18 cellular contexts compared by ENCODE assay signal in genomic region chr19:58084596-58085347, GRCh38. TPM values are rescaled to one million over a fixed set of nuclear protein-coding genes. Genes with fewer than 3 reads are reported as not detected.
DNase-seq lines count a peak whose midpoint lies in the region; ATAC-seq and TF ChIP-seq lines count a peak whose summit lies in the region.
"Had no signal": no experiment of that assay in that cellular context is flagged by ENCODE, and none has a peak within 500 bp of the region (broad histone marks: within the 10 kb centered on the region; RNA-seq: fewer than 3 reads in every experiment).

No MANE protein-coding gene starts in this region.

- no peaks in the 10 kb centered on the region for H3K27me3 ChIP-seq in lower lobe of right lung (ENCODE audit: low read depth)

- H3K27ac ChIP-seq in HEK293 (ENCODE audit: extremely low read depth, low read depth, low read length) (no peak overlapping the region), lower lobe of right lung (no peak overlapping the region)
- H3K27ac ChIP-seq: GM23248 had no signal

- no peak for DNase-seq in stimulated activated naive CD8-positive, alpha-beta T cell treated with anti-CD3 and anti-CD28 coated beads, Interleukin-15, amount 100 ng/mL, for 72 hours
- DNase-seq in stimulated activated naive CD8-positive, alpha-beta T cell treated with anti-CD3 and anti-CD28 coated beads, Interleukin-15, Interleukin-2, amounts not matched to agents 100 U/mL and 50 U/mL, for 24 hours: no peak
- DNase-seq in lower lobe of right lung: no peak
- DNase-seq in activated CD4-positive, alpha-beta T cell treated with anti-CD3 and anti-CD28 coated beads, Interleukin-2, amount 10 ng/mL, durations not matched to agents 7 days and 5 days: no peak
- no peak for DNase-seq in NCI-H2196 treated with DMSO at 0.1 percent for 48 hours (lab: John Stamatoyannopoulos, UW; ENCODE audit: unreplicated experiment)
- DNase-seq: CD8-positive, alpha-beta T cell; COR-L47; DMS153; DMS79 treated with DMSO at 0.1 percent for 48 hours; EL; GM23248; H9 had no signal

- no peaks in the 10 kb centered on the region for H3K4me1 Mint-ChIP-seq in stimulated activated naive CD8-positive, alpha-beta T cell treated with anti-CD3 and anti-CD28 coated beads, Interleukin-15, amount 100 ng/mL, for 72 hours
- H3K4me1 Mint-ChIP-seq in activated CD4-positive, alpha-beta T cell treated with anti-CD3 and anti-CD28 coated beads, Interleukin-2, amount 10 ng/mL, durations not matched to agents 7 days and 5 days: no peaks in the 10 kb centered on the region
- H3K4me1 Mint-ChIP-seq: B cell, CD14-positive monocyte, H9 had no signal

- no peak overlapping the region for H3K4me3 ChIP-seq in HEK293 (ENCODE audit: low read depth, low read length)
- no peak overlapping the region for H3K4me3 ChIP-seq in lower lobe of right lung
- H3K4me3 ChIP-seq: GM23248 had no signal

- H3K36me3 ChIP-seq in HEK293 (ENCODE audit: control insufficient read depth in 2 of 2, insufficient read depth in 1 of 2, low read length in 2 of 2): peaks cover 4 to 43% of the 10 kb centered on the region in 2 experiments; a peak in 2 of 3 replicates
- H3K36me3 ChIP-seq in lower lobe of right lung: peaks cover 24% of the 10 kb centered on the region

- no peaks in the 10 kb centered on the region for H3K27me3 Mint-ChIP-seq in stimulated activated naive CD8-positive, alpha-beta T cell treated with anti-CD3 and anti-CD28 coated beads, Interleukin-15, amount 100 ng/mL, for 72 hours
- no peaks in the 10 kb centered on the region for H3K27me3 Mint-ChIP-seq in activated CD4-positive, alpha-beta T cell treated with anti-CD3 and anti-CD28 coated beads, Interleukin-2, amount 10 ng/mL, durations not matched to agents 7 days and 5 days
- H3K27me3 Mint-ChIP-seq: B cell, IgD-negative memory B cell had no signal

- peaks cover 26% of the 10 kb centered on the region for H3K36me3 Mint-ChIP-seq in activated CD4-positive, alpha-beta T cell treated with anti-CD3 and anti-CD28 coated beads, Interleukin-2, amount 10 ng/mL, durations not matched to agents 7 days and 5 days (ENCODE audit: low read depth)

- no peak overlapping the region for H3K27ac Mint-ChIP-seq in stimulated activated naive CD8-positive, alpha-beta T cell treated with anti-CD3 and anti-CD28 coated beads, Interleukin-15, amount 100 ng/mL, for 72 hours
- H3K27ac Mint-ChIP-seq in activated CD4-positive, alpha-beta T cell treated with anti-CD3 and anti-CD28 coated beads, Interleukin-2, amount 10 ng/mL, durations not matched to agents 7 days and 5 days: no peak overlapping the region
- H3K27ac Mint-ChIP-seq: B cell; CD14-positive monocyte; CD8-positive, alpha-beta T cell; IgD-negative memory B cell had no signal

- POLR2A ChIA-PET in HEK293 (lab: Yijun Ruan, JAX): no interaction called here
- POLR2A ChIA-PET in activated CD4-positive, alpha-beta T cell treated with anti-CD3 and anti-CD28 coated beads, Interleukin-2, amount 10 ng/mL, durations not matched to agents 7 days and 5 days (lab: Charles Lee): no interaction called here

- TF ChIP-seq CTCF in HEK293 (tag by site-specific recombination; IDR thresholded peaks at IDR 0.05) (no peak), lower lobe of right lung (IDR thresholded peaks at IDR 0.05) (no peak)

- ATAC-seq in stimulated activated naive CD8-positive, alpha-beta T cell treated with anti-CD3 and anti-CD28 coated beads, Interleukin-15, amount 100 ng/mL, for 72 hours: peak; percentile 37
- ATAC-seq in stimulated activated naive CD8-positive, alpha-beta T cell treated with anti-CD3 and anti-CD28 coated beads, Interleukin-15, Interleukin-2, amounts not matched to agents 100 U/mL and 50 U/mL, for 24 hours: no peak
- peak; percentile 9 to 44 for ATAC-seq in lower lobe of right lung
- ATAC-seq in GM21447 (IDR thresholded peaks at IDR 0.05; ENCODE audit: unreplicated experiment): no peak
- ATAC-seq: CD8-positive, alpha-beta T cell had no signal

- intact Hi-C loops in lower lobe of right lung (cut with DNase I): no loop called here

- CTCF ChIA-PET in HEK293 (lab: Yijun Ruan, JAX): no interaction called here
- CTCF ChIA-PET in activated CD4-positive, alpha-beta T cell treated with anti-CD3 and anti-CD28 coated beads, Interleukin-2, amount 10 ng/mL, durations not matched to agents 7 days and 5 days (lab: Charles Lee): no interaction called here

- no peak overlapping the region for H3K4me3 Mint-ChIP-seq in stimulated activated naive CD8-positive, alpha-beta T cell treated with anti-CD3 and anti-CD28 coated beads, Interleukin-15, amount 100 ng/mL, for 72 hours
- H3K4me3 Mint-ChIP-seq in activated CD4-positive, alpha-beta T cell treated with anti-CD3 and anti-CD28 coated beads, Interleukin-2, amount 10 ng/mL, durations not matched to agents 7 days and 5 days: no peak overlapping the region
- H3K4me3 Mint-ChIP-seq: B cell; CD14-positive monocyte; CD8-positive, alpha-beta T cell; H9; IgD-negative memory B cell had no signal

- no peaks in the 10 kb centered on the region; the same call in 1 of the 2 replicates for H3K9me3 ChIP-seq in HEK293 (ENCODE audit: control insufficient read depth, insufficient read depth, low read depth, low read length)
- peaks cover 86% of the 10 kb centered on the region for H3K9me3 ChIP-seq in lower lobe of right lung

- H3K4me1 ChIP-seq in HEK293 (ENCODE audit: control insufficient read depth, insufficient read depth, low read length) (no peaks in the 10 kb centered on the region), lower lobe of right lung (no peaks in the 10 kb centered on the region)

- peaks cover 23 to 52% of the 10 kb centered on the region in 2 donors for H3K9me3 Mint-ChIP-seq in stimulated activated naive CD8-positive, alpha-beta T cell treated with anti-CD3 and anti-CD28 coated beads, Interleukin-15, amount 100 ng/mL, for 72 hours
- peaks cover 36% of the 10 kb centered on the region for H3K9me3 Mint-ChIP-seq in activated CD4-positive, alpha-beta T cell treated with anti-CD3 and anti-CD28 coated beads, Interleukin-2, amount 10 ng/mL, durations not matched to agents 7 days and 5 days

TF ChIP-seq in HEK293, 187 proteins besides CTCF, POLR2A, EP300 and RAD21:
- TF ChIP-seq ZNF221 (tag by site-specific recombination; IDR thresholded peaks at IDR 0.05; ENCODE audit: borderline replicate concordance): no peak
- TF ChIP-seq ZNF133 (tag by site-specific recombination; IDR thresholded peaks at IDR 0.05): no peak
- no peak for TF ChIP-seq KLF8 (tag by site-specific recombination; IDR thresholded peaks at IDR 0.05)
- TF ChIP-seq PBX3 (CRISPR knock-in tag; IDR thresholded peaks at IDR 0.05): 0 out of 2 replicates have a peak, but pooled peaks have one; percentile 40
TF ChIP-seq in HEK293: peak in this region for 1.

RNA-seq across cellular contexts. Expression of gene ZSCAN18, which starts 13.3 kb away (rescaled TPM):
- total RNA-seq in lower lobe of right lung: 44.2 TPM
- 10 to 100 TPM; 19.0 to 20.6 TPM for total RNA-seq in activated CD4-positive, alpha-beta T cell treated with anti-CD3 and anti-CD28 coated beads, Interleukin-2, amount 10 ng/mL, durations not matched to agents 7 days and 5 days
- total RNA-seq: HT-29 had no signal

RNA-seq across cellular contexts. Expression of gene ZNF135, which starts 25.7 kb away (rescaled TPM):
- total RNA-seq in lower lobe of right lung: 3.6 TPM
- total RNA-seq in activated CD4-positive, alpha-beta T cell treated with anti-CD3 and anti-CD28 coated beads, Interleukin-2, amount 10 ng/mL, durations not matched to agents 7 days and 5 days: 1 to 10 TPM in 1 of 2 experiments, under 1 TPM in 1; 0.77 to 1.1 TPM
- total RNA-seq: HT-29 had no signal

RNA-seq across cellular contexts. Expression of gene ZSCAN1, which starts 50.9 kb away (rescaled TPM):
- not detected for total RNA-seq in lower lobe of right lung
- not detected for total RNA-seq in activated CD4-positive, alpha-beta T cell treated with anti-CD3 and anti-CD28 coated beads, Interleukin-2, amount 10 ng/mL, durations not matched to agents 7 days and 5 days
- total RNA-seq: B cell; CD8-positive, alpha-beta T cell; GM23248; HT-29 had no signal

Comparison
In these comparisons a context has a peak if more than half of its experiments do, and no peak if none do; other contexts are left out.
1. ATAC-seq: peak in stimulated activated naive CD8-positive, alpha-beta T cell treated with anti-CD3 and anti-CD28 coated beads, Interleukin-15, amount 100 ng/mL, for 72 hours (single experiment) and lower lobe of right lung (2 of 2); none in stimulated activated naive CD8-positive, alpha-beta T cell treated with anti-CD3 and anti-CD28 coated beads, Interleukin-15, Interleukin-2, amounts not matched to agents 100 U/mL and 50 U/mL, for 24 hours (single experiment) and GM21447 (single experiment).